ENCODE assay signal across 8 cellular contexts in the genomic region with DNA sequence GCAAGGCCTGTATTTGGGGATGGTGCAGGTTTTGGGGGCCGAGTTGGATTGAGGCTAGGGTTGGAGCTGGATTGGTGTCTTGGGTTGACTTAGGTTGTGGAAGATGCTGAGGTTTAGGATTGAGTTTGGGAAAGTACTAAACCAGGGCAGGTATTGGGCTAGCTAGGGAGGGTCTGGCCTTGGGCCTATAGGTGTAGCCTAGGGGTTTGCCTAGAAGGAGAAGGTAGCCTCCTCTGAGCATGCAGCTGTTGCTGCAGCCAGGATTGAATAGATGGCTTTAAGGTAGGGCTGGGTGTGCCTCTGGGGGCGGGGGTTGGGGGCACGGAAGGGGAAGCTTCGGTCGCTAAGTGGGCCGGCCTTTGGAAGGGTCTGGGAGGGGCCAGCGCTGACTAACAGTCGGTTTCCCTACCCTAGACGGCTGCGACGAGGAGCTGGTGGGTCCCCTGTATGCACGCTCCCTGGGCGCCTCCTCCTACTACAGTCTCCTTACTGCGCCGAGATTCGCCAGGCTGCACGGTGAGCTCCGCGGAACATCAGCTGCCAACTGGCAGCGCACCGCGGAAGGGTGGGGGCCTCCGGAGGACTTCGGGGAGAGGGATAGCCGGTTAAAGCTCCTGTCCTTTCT. TPM values are rescaled to one million over a fixed set of nuclear protein-coding genes. Genes with fewer than 3 reads are reported as not detected.
DNase-seq lines count a peak whose midpoint lies in the region; ATAC-seq and TF ChIP-seq lines count a peak whose summit lies in the region.

No MANE protein-coding gene starts in this region.

- H3K36me3 ChIP-seq in gastroesophageal sphincter = peaks cover 0 to 38% of the 10 kb centered on the region in 2 donors
- no peaks in the 10 kb centered on the region for H3K36me3 ChIP-seq in trophoblast cell (ENCODE audit: control insufficient read depth in 1 of 2, insufficient read depth in 2 of 2, low read length in 2 of 2)

- H3K14ac ChIP-seq in trophoblast cell (ENCODE audit: low read length) = no peak overlapping the region

- H3K23ac ChIP-seq in trophoblast cell (ENCODE audit: low read length) = no peak overlapping the region

- no peak overlapping the region for H2BK12ac ChIP-seq in trophoblast cell (ENCODE audit: low read length)

- peak overlapping the region in 1 of 2 donors; percentile 63 for H3K27ac Mint-ChIP-seq in T-cell

- no peak overlapping the region for H2AFZ ChIP-seq in trophoblast cell (ENCODE audit: insufficient read depth, low read length, poor library complexity)

- WGBS in gastroesophageal sphincter (ENCODE audit: low coverage in 1 of 2), 2 donors = 0% methylated on average over 1 of the region's 25 CpGs; no CpG with 5 or more reads in 1 of the 2 donors
- no CpG with 5 or more reads among the region's 25 CpGs for WGBS in trophoblast cell (ENCODE audit: extremely low coverage, insufficient coverage, insufficient read length)

- no peak for TF ChIP-seq POLR2A in gastroesophageal sphincter (IDR thresholded peaks at IDR 0.05)

- TF ChIP-seq EP300 in gastroesophageal sphincter (IDR thresholded peaks at IDR 0.05) = no peak

- peaks cover 4% of the 10 kb centered on the region for H3K79me2 ChIP-seq in trophoblast cell (ENCODE audit: control insufficient read depth, insufficient read depth, low read length, poor library complexity)

- H4K91ac ChIP-seq in trophoblast cell (ENCODE audit: low read depth, low read length) = no peak overlapping the region

- H3K27ac ChIP-seq in gastroesophageal sphincter (peak overlapping the region; percentile 36 to 99 (median 70)), trophoblast cell (ENCODE audit: low read depth, low read length) (no peak overlapping the region)

- no peak overlapping the region for H3K4ac ChIP-seq in trophoblast cell (ENCODE audit: low read depth, low read length)

- H3K27me3 Mint-ChIP-seq in T-cell = peaks cover 24 to 42% of the 10 kb centered on the region in 2 donors

- POLR2A ChIA-PET in T-cell (lab: Charles Lee) = interaction anchor here (0.6 kb wide), 2 partner anchors 48 to 81 kb away, joined by 3 to 15 read pairs; no protein-coding TSS in a partner anchor

- H3K4me1 ChIP-seq in gastroesophageal sphincter = peaks cover 3 to 67% (median 42%) of the 10 kb centered on the region in 3 donors
- peaks cover 19 to 22% of the 10 kb centered on the region in 2 experiments for H3K4me1 ChIP-seq in trophoblast cell (ENCODE audit: control insufficient read depth in 1 of 2, insufficient read depth in 2 of 2, low read length in 2 of 2)

- no peaks in the 10 kb centered on the region for H3K9me3 Mint-ChIP-seq in T-cell

- no peak overlapping the region for H2BK5ac ChIP-seq in trophoblast cell (ENCODE audit: low read depth, low read length, poor library complexity)

- H3K79me1 ChIP-seq in trophoblast cell (ENCODE audit: low read length) = peaks cover 14% of the 10 kb centered on the region

- H3K4me3 Mint-ChIP-seq in T-cell = peak overlapping the region; percentile 21 to 87 (median 64)

- H3K9me3 ChIP-seq in gastroesophageal sphincter = no peaks in the 10 kb centered on the region
- peaks cover 3% of the 10 kb centered on the region for H3K9me3 ChIP-seq in trophoblast cell (ENCODE audit: insufficient read depth, low read depth, low read length)

- H3K4me3 ChIP-seq in GM08714 (ENCODE audit: low read length) = peak overlapping the region; percentile 60
- H3K4me3 ChIP-seq in gastroesophageal sphincter = peak overlapping the region; percentile 10 to 56
- peak overlapping the region; percentile 3 for H3K4me3 ChIP-seq in trophoblast cell (ENCODE audit: low read depth, low read length)

- H2BK120ac ChIP-seq in trophoblast cell (ENCODE audit: insufficient read depth, low read length, poor library complexity) = no peak overlapping the region

- DNase-seq in T-cell (peak in 1 of 34 experiments; percentile 20), trophoblast cell (no peak), mesenteric fat pad (ENCODE audit: low spot score) (no peak), DMS79 (lab: John Stamatoyannopoulos, UW) (no peak)
- DNase-seq in stimulated activated CD4-positive, alpha-beta T cell treated with anti-CD3 and anti-CD28 coated beads, Interleukin-2, amount 100 ng/mL, for 24 hours = no peak

- no peak overlapping the region for H2AK5ac ChIP-seq in trophoblast cell (ENCODE audit: low read length)

- H4K12ac ChIP-seq in trophoblast cell (ENCODE audit: low read depth, low read length) = no peak overlapping the region

- H3K18ac ChIP-seq in trophoblast cell (ENCODE audit: low read length) = no peak overlapping the region

- H3K9ac ChIP-seq in trophoblast cell (ENCODE audit: low read length) = no peak overlapping the region

- H4K8ac ChIP-seq in trophoblast cell (ENCODE audit: low read depth, low read length) = no peak overlapping the region

- no peak overlapping the region for H3K4me2 ChIP-seq in trophoblast cell (ENCODE audit: low read length)

- H3K4me1 Mint-ChIP-seq in T-cell = peaks cover 36 to 51% (median 48%) of the 10 kb centered on the region in 3 donors

- TF ChIP-seq CTCF in gastroesophageal sphincter (IDR thresholded peaks at IDR 0.05) = no peak

- no peaks in the 10 kb centered on the region for H3K36me3 Mint-ChIP-seq in T-cell

- no peaks in the 10 kb centered on the region for H3K27me3 ChIP-seq in gastroesophageal sphincter
- H3K27me3 ChIP-seq in trophoblast cell (ENCODE audit: insufficient read depth, low read length) = peaks cover 29% of the 10 kb centered on the region

- CTCF ChIA-PET in T-cell (lab: Charles Lee) = interaction anchor here (0.6 to 1.3 kb wide), 2 partner anchors 83 to 106 kb away, joined by 3 to 4 read pairs; partner anchors contain the start of gene PSMC3IP (in 1 of the 2)

- ATAC-seq in T-cell (replicated peaks in 1 of 4) (no peak), gastroesophageal sphincter (peak; percentile 26), HG03175 (IDR thresholded peaks at IDR 0.05; ENCODE audit: unreplicated experiment) (no peak)

RNA-seq across cellular contexts. Expression of gene CNTNAP1, which starts 1.2 kb away (rescaled TPM):
- total RNA-seq in T-cell (10 to 100 TPM in 1 of 5 donors, 1 to 10 TPM in 4; 2.2 to 18.3 (median 3.0) TPM), gastroesophageal sphincter (10 to 100 TPM in 1 of 4 donors, 1 to 10 TPM in 3; 1.7 to 14.5 (median 9.1) TPM), mesenteric fat pad (3.7 TPM)
- 0.44 and 0.45 TPM in 2 replicates for polyA plus RNA-seq in trophoblast cell (2013)

RNA-seq across cellular contexts. Expression of gene CCR10, which starts 1.9 kb away (rescaled TPM):
- total RNA-seq in T-cell = 1 to 10 TPM in 4 of 5 donors, under 1 TPM in 1; 0.53 to 7.8 (median 1.3) TPM
- total RNA-seq in gastroesophageal sphincter = 1 to 10 TPM; 1.0 to 4.6 (median 1.5) TPM
- polyA plus RNA-seq in trophoblast cell (2013) = 0.14 and 0.25 TPM in 2 replicates
- total RNA-seq in mesenteric fat pad = 1.2 TPM

RNA-seq across cellular contexts. Expression of gene PLEKHH3, which starts 6.7 kb away (rescaled TPM):
- total RNA-seq in T-cell (1 to 10 TPM in 1 of 5 donors, under 1 TPM in 4; 0.13 to 2.5 (median 0.58) TPM), gastroesophageal sphincter (10 to 100 TPM; 13.7 to 40.8 (median 23.4) TPM), mesenteric fat pad (16.8 TPM)
- 8.0 and 8.7 TPM in 2 replicates for polyA plus RNA-seq in trophoblast cell (2013)

RNA-seq across cellular contexts. Expression of gene TUBG2, which starts 24.4 kb away (rescaled TPM):
- total RNA-seq in T-cell (10 to 100 TPM; 13.7 to 22.3 (median 20.5) TPM), gastroesophageal sphincter (10 to 100 TPM; 19.7 to 57.3 (median 33.7) TPM), mesenteric fat pad (17.6 TPM)
- polyA plus RNA-seq in trophoblast cell (2013) = 13.2 and 14.1 TPM in 2 replicates

Comparison
In these comparisons a context has a peak if more than half of its experiments do, and no peak if none do; other contexts are left out.
1. H3K4me3 ChIP-seq: peak in every context shown above with its lines; median percentile 60 in GM08714; 33 in gastroesophageal sphincter; 3 in trophoblast cell.